In genomic region chr11:86629070-86629706, GRCh38 we compare ENCODE assay signal across 18 cellular contexts. TPM values are rescaled to one million over a fixed set of nuclear protein-coding genes. Genes with fewer than 3 reads are reported as not detected.
DNase-seq lines count a peak whose midpoint lies in the region; ATAC-seq and TF ChIP-seq lines count a peak whose summit lies in the region.
"Had no signal": no experiment of that assay in that cellular context is flagged by ENCODE, and none has a peak within 500 bp of the region (broad histone marks: within the 10 kb centered on the region; RNA-seq: fewer than 3 reads in every experiment).

No MANE protein-coding gene starts in this region.

- H3K27me3 ChIP-seq in body of pancreas (no peaks in the 10 kb centered on the region), gastroesophageal sphincter (no peaks in the 10 kb centered on the region), thoracic aorta (replicated peaks; ENCODE audit: insufficient read depth) (no peaks in the 10 kb centered on the region), BE2C (no peaks in the 10 kb centered on the region)
- H3K27me3 ChIP-seq: spleen had no signal

- H3K4me3 Mint-ChIP-seq in osteocyte (ENCODE audit: unreplicated experiment) (no peak overlapping the region), type B pancreatic cell (no peak overlapping the region)
- H3K4me3 Mint-ChIP-seq: brain; CD4-positive, CD25-positive, alpha-beta regulatory T cell; naive thymus-derived CD8-positive, alpha-beta T cell had no signal

- in situ Hi-C loops in GM13976 (cut with MboI; ENCODE audit: low sequenced_read_pairs, unreplicated experiment), result no loop called here

- peaks cover 35% of the 10 kb centered on the region for H3K4me1 ChIP-seq in body of pancreas
- H3K4me1 ChIP-seq in gastroesophageal sphincter, result peaks cover 6 to 80% (median 22%) of the 10 kb centered on the region in 3 donors
- H3K4me1 ChIP-seq in thoracic aorta (ENCODE audit: control insufficient read depth in 1 of 2, low read depth in 2 of 2), result peaks cover 29 to 86% of the 10 kb centered on the region in 2 donors
- no peaks in the 10 kb centered on the region for H3K4me1 ChIP-seq in BE2C
- H3K4me1 ChIP-seq: spleen had no signal

- ATAC-seq in body of pancreas (peak; percentile 78), gastroesophageal sphincter (peak; percentile 29), thoracic aorta (ENCODE audit: insufficient number of reproducible peaks, low FRiP score, low read depth) (no peak)
- ATAC-seq: naive thymus-derived CD8-positive, alpha-beta T cell had no signal

- H3K27ac Mint-ChIP-seq in osteocyte (ENCODE audit: unreplicated experiment), result peak overlapping the region; percentile 89
- no peak overlapping the region for H3K27ac Mint-ChIP-seq in type B pancreatic cell
- H3K27ac Mint-ChIP-seq: brain; CD4-positive, CD25-positive, alpha-beta regulatory T cell; naive thymus-derived CD8-positive, alpha-beta T cell had no signal

- TF ChIP-seq POLR2A in body of pancreas (IDR thresholded peaks at IDR 0.05) (no peak), gastroesophageal sphincter (IDR thresholded peaks at IDR 0.05) (no peak)

- H3K36me3 Mint-ChIP-seq in osteocyte (ENCODE audit: unreplicated experiment), result no peaks in the 10 kb centered on the region
- no peaks in the 10 kb centered on the region for H3K36me3 Mint-ChIP-seq in type B pancreatic cell
- H3K36me3 Mint-ChIP-seq: brain; CD4-positive, CD25-positive, alpha-beta regulatory T cell; naive thymus-derived CD8-positive, alpha-beta T cell had no signal

- 17 to 31% methylated on average over 6 of the region's 6 CpGs for WGBS in body of pancreas, 2 donors
- 36 to 50% methylated on average over 3 to 6 of the region's 6 CpGs for WGBS in gastroesophageal sphincter (ENCODE audit: low coverage in 1 of 2), 2 donors

- no peaks in the 10 kb centered on the region for H3K36me3 ChIP-seq in body of pancreas (replicated peaks in 1 of 2; ENCODE audit: insufficient read depth in 1 of 2, low read depth in 2 of 2)
- no peaks in the 10 kb centered on the region for H3K36me3 ChIP-seq in gastroesophageal sphincter
- H3K36me3 ChIP-seq in thoracic aorta, result no peaks in the 10 kb centered on the region
- no peaks in the 10 kb centered on the region for H3K36me3 ChIP-seq in BE2C
- H3K36me3 ChIP-seq: spleen had no signal

- peak; percentile 31 to 69 (median 40) for DNase-seq in body of pancreas
- no peak for DNase-seq in osteocyte (ENCODE audit: extremely low spot score, unreplicated experiment)
- no peak for DNase-seq in thoracic aorta (ENCODE audit: low spot score)
- DNase-seq in GM13976 (ENCODE audit: low spot score), result no peak
- no peak for DNase-seq in type B pancreatic cell (ENCODE audit: extremely low spot score, unreplicated experiment)
- no peak for DNase-seq in NCI-H1694 treated with DMSO at 0.1 percent for 48 hours (lab: John Stamatoyannopoulos, UW)
- DNase-seq in BE2C, result no peak
- DNase-seq: activated effector memory CD4-positive, alpha-beta T cell treated with anti-CD3 and anti-CD28 coated beads, Interleukin-2, amount 50 U/mL, for 16 hours; CD4-positive, CD25-positive, alpha-beta regulatory T cell; glutamatergic neuron; HCEC 1CT; Karpas-422; kidney; naive thymus-derived CD8-positive, alpha-beta T cell; NCI-H510A treated with DMSO at 0.1 percent for 48 hours; spleen had no signal

- H3K27ac ChIP-seq in body of pancreas (peak overlapping the region in 3 of 4 donors; percentile 6 to 60 (median 59)), gastroesophageal sphincter (peak overlapping the region; percentile 22 to 76 (median 49)), thoracic aorta (peak overlapping the region; percentile 75 to 84)
- H3K27ac ChIP-seq: spleen had no signal

- H3K4me3 ChIP-seq in body of pancreas (no peak overlapping the region), gastroesophageal sphincter (no peak overlapping the region), thoracic aorta (no peak overlapping the region), BE2C (ENCODE audit: low read depth, low read length) (no peak overlapping the region)
- H3K4me3 ChIP-seq: spleen had no signal

- intact Hi-C loops in body of pancreas (cut with DNase I), result no loop called here

- no peaks in the 10 kb centered on the region for H3K9me3 Mint-ChIP-seq in osteocyte (ENCODE audit: unreplicated experiment)
- no peaks in the 10 kb centered on the region for H3K9me3 Mint-ChIP-seq in type B pancreatic cell
- H3K9me3 Mint-ChIP-seq: brain; CD4-positive, CD25-positive, alpha-beta regulatory T cell; naive thymus-derived CD8-positive, alpha-beta T cell had no signal

- no peak for TF ChIP-seq EP300 in gastroesophageal sphincter (IDR thresholded peaks at IDR 0.05)

- no peak for TF ChIP-seq CTCF in body of pancreas (IDR thresholded peaks at IDR 0.05)
- no peak for TF ChIP-seq CTCF in gastroesophageal sphincter (IDR thresholded peaks at IDR 0.05)
- no peak for TF ChIP-seq CTCF in osteocyte (IDR thresholded peaks at IDR 0.05)
- TF ChIP-seq CTCF in thoracic aorta (IDR thresholded peaks at IDR 0.05), result no peak
- TF ChIP-seq CTCF in GM13976 (IDR thresholded peaks at IDR 0.05; ENCODE audit: borderline replicate concordance, control extremely low read depth, extremely low read depth, insufficient read depth, missing control alignments), result no peak
- TF ChIP-seq CTCF in type B pancreatic cell (conservative IDR thresholded peaks at IDR 0.05), result no peak
- TF ChIP-seq CTCF in BE2C (IDR thresholded peaks at IDR 0.05; ENCODE audit: low read depth, low read length), result no peak

- H3K4me1 Mint-ChIP-seq in osteocyte (ENCODE audit: unreplicated experiment), result peaks cover 66% of the 10 kb centered on the region
- peaks cover 8% of the 10 kb centered on the region for H3K4me1 Mint-ChIP-seq in type B pancreatic cell (ENCODE audit: unreplicated experiment)
- H3K4me1 Mint-ChIP-seq: CD4-positive, CD25-positive, alpha-beta regulatory T cell; naive thymus-derived CD8-positive, alpha-beta T cell had no signal

- H3K27me3 Mint-ChIP-seq in osteocyte (ENCODE audit: unreplicated experiment) (no peaks in the 10 kb centered on the region), type B pancreatic cell (no peaks in the 10 kb centered on the region)
- H3K27me3 Mint-ChIP-seq: brain had no signal

- H3K9me3 ChIP-seq in body of pancreas (no peaks in the 10 kb centered on the region), gastroesophageal sphincter (no peaks in the 10 kb centered on the region), thoracic aorta (no peaks in the 10 kb centered on the region), BE2C (no peaks in the 10 kb centered on the region)
- H3K9me3 ChIP-seq: spleen had no signal

RNA-seq across cellular contexts. Expression of gene ME3, which starts 43.2 kb away (rescaled TPM):
- total RNA-seq in body of pancreas (10 to 100 TPM; 20.8 to 54.7 TPM), gastroesophageal sphincter (10 to 100 TPM; 11.0 to 47.8 (median 44.1) TPM), osteocyte (17.5 and 19.5 TPM in 2 replicates), thoracic aorta (10 to 100 TPM; 62.4 to 62.5 TPM), type B pancreatic cell (ENCODE audit: low replicate concordance) (6.5 and 9.7 TPM in 2 replicates)
- polyA plus RNA-seq in BE2C (2012; ENCODE audit: insufficient read depth, insufficient read length, low read depth), result 1.4 TPM

Comparison
In these comparisons a context has a peak if more than half of its experiments do, and no peak if none do; other contexts are left out.
1. DNase-seq: peak in body of pancreas (4 of 4); none in osteocyte (single experiment), thoracic aorta (single experiment), GM13976 (single experiment), type B pancreatic cell (single experiment), NCI-H1694 treated with DMSO at 0.1 percent for 48 hours (single experiment) and BE2C (single experiment).
2. Peak in every context shown above with its lines, with median percentiles within 50 percentile points of each other: H3K27ac ChIP-seq.